In genomic region chr4:74206088-74206826, GRCh38 we compare ENCODE assay signal across 7 cellular contexts. TPM values are rescaled to one million over a fixed set of nuclear protein-coding genes. Genes with fewer than 3 reads are reported as not detected.
A peak's percentile ranks its signal among the peaks of the same experiment; 100 is the strongest.
DNase-seq lines count a peak whose midpoint lies in the region; ATAC-seq and TF ChIP-seq lines count a peak whose summit lies in the region.

No MANE protein-coding gene starts in this region.

- H3K4me2 ChIP-seq in OCI-LY7 (ENCODE audit: low read length), result peak overlapping the region; percentile 52

- POLR2A ChIA-PET in OCI-LY7 (lab: Charles Lee), result interaction anchor here (0.6 to 1.4 kb wide), 5 partner anchors 9 to 896 kb away, joined by 3 to 5 read pairs (median 3); no protein-coding TSS in a partner anchor

- peaks cover 14% of the 10 kb centered on the region for H3K4me1 ChIP-seq in OCI-LY7 (ENCODE audit: insufficient read depth, low read length, poor library complexity, severe bottlenecking)

- no peak overlapping the region for H3K27ac ChIP-seq in OCI-LY7 (ENCODE audit: low read depth, low read length, poor library complexity, severe bottlenecking)

- H2AFZ ChIP-seq in OCI-LY7 (ENCODE audit: low read length), result peak overlapping the region; percentile 57

- intact Hi-C loops in OCI-LY7 (cut with micrococcal nuclease; ENCODE audit: unreplicated experiment), result no loop called here

- TF ChIP-seq CTCF in OCI-LY7 (conservative IDR thresholded peaks at IDR 0.05; ENCODE audit: low read length), result no peak

- no TSS peak for BruUV-seq in OCI-LY7 (replicated peaks; lab: Mats Ljungman, UMichigan)

- no peaks in the 10 kb centered on the region for H4K20me1 ChIP-seq in OCI-LY7 (ENCODE audit: insufficient read depth, low read length)

- no peaks in the 10 kb centered on the region for H3K9me3 ChIP-seq in OCI-LY7 (ENCODE audit: low read length)

- ATAC-seq in GM18873 (IDR thresholded peaks at IDR 0.05; ENCODE audit: low FRiP score, unreplicated experiment), result peak; percentile 89
- peak; percentile 76 for ATAC-seq in HG02759 (IDR thresholded peaks at IDR 0.05; ENCODE audit: unreplicated experiment)

- CTCF ChIA-PET in OCI-LY7 (lab: Charles Lee; ENCODE audit: unreplicated experiment), result interaction anchor here (0.6 kb wide), 1 partner anchor 22 kb away, joined by 3 read pairs; no protein-coding TSS in a partner anchor

- no peaks in the 10 kb centered on the region for H3K79me2 ChIP-seq in OCI-LY7 (ENCODE audit: insufficient read depth, low read depth, low read length)

- no peak overlapping the region for H3K4me3 ChIP-seq in OCI-LY7 (ENCODE audit: low read depth, low read length, poor library complexity, severe bottlenecking)

- H3K9me2 ChIP-seq in OCI-LY7 (ENCODE audit: insufficient read depth, low read length), result 0 out of 2 replicates have a peak, but pooled peaks cover 3% of the 10 kb centered on the region

- H3K36me3 ChIP-seq in OCI-LY7 (ENCODE audit: insufficient read depth, low read length), result no peaks in the 10 kb centered on the region

- DNase-seq in OCI-LY7 (ENCODE audit: low spot score), result no peak
- peak; percentile 95 for DNase-seq in islet precursor cell
- DNase-seq in dermis blood vessel endothelial cell, result no peak
- DNase-seq in activated CD4-positive, alpha-beta T cell treated with anti-CD3 and anti-CD28 coated beads for 48 hours, result no peak
- no peak for DNase-seq in activated CD4-positive, alpha-beta T cell treated with anti-CD3 and anti-CD28 coated beads, Interleukin-2, amount 50 U/mL, for 48 hours

RNA-seq across cellular contexts. Expression of gene MTHFD2L, which starts 48.3 kb away (rescaled TPM):
- total RNA-seq in OCI-LY7 (2014; rRNA removed; shearing (Covaris generic)), result 18.5 and 18.9 TPM in 2 replicates
- total RNA-seq in OCI-LY7 (2022), result 18.7 and 18.8 TPM in 2 replicates
- 19.8 and 33.5 TPM in 2 replicates for total RNA-seq in dermis blood vessel endothelial cell
